Comparison of ENCODE assay signal across 30 cellular contexts in genomic region chr21:9753943-9754342, GRCh38.
"Had no signal": no experiment of that assay in that cellular context is flagged by ENCODE, and none has a peak within 500 bp of the region (broad histone marks: within the 10 kb centered on the region; RNA-seq: fewer than 3 reads in every experiment).

No MANE protein-coding gene starts in this region.

- H3K9me3 ChIP-seq: adrenal gland, body of pancreas, gastrocnemius medialis had no signal

- H3K27me3 ChIP-seq: adrenal gland, body of pancreas, foreskin keratinocyte, gastrocnemius medialis had no signal

- H3K36me3 Mint-ChIP-seq: activated CD4-positive, alpha-beta memory T cell treated with anti-CD3 and anti-CD28 coated beads for 36 hours; activated CD8-positive, alpha-beta memory T cell treated with anti-CD3 and anti-CD28 coated beads, Interleukin-2, amount 10 ng/mL, durations not matched to agents 7 days and 5 days; activated naive CD4-positive, alpha-beta T cell treated with anti-CD3 and anti-CD28 coated beads, Interleukin-2, amount 50 U/mL, for 24 hours; activated naive CD8-positive, alpha-beta T cell treated with anti-CD3 and anti-CD28 coated beads for 36 hours had no signal

- FAIRE-seq: colon had no signal

- DNase-seq: activated CD4-positive, alpha-beta memory T cell treated with anti-CD3 and anti-CD28 coated beads for 36 hours; activated CD4-positive, alpha-beta T cell treated with anti-CD3 and anti-CD28 coated beads for 36 hours; activated CD4-positive, alpha-beta T cell treated with anti-CD3 and anti-CD28 coated beads, Interleukin-2, amount 10 ng/mL, durations not matched to agents 24 days and 14 days; activated CD4-positive, CD25-positive, alpha-beta regulatory T cell; activated CD4-positive, CD25-positive, alpha-beta regulatory T cell treated with anti-CD3 and anti-CD28 coated beads, Interleukin-2, amount 50 U/mL, for 72 hours; activated CD8-positive, alpha-beta memory T cell treated with anti-CD3 and anti-CD28 coated beads, Interleukin-2, amount 10 ng/mL, durations not matched to agents 7 days and 5 days; activated CD8-positive, alpha-beta memory T cell treated with anti-CD3 and anti-CD28 coated beads, Interleukin-2, amount 50 U/mL, for 4 hours; activated CD8-positive, alpha-beta T cell treated with anti-CD3 and anti-CD28 coated beads, Interleukin-2, amount 10 ng/mL, durations not matched to agents 7 days and 5 days; activated effector memory CD4-positive, alpha-beta T cell treated with anti-CD3 and anti-CD28 coated beads, Interleukin-2, amount 50 U/mL, for 16 hours; activated naive CD4-positive, alpha-beta T cell treated with anti-CD3 and anti-CD28 coated beads for 36 hours; activated naive CD8-positive, alpha-beta T cell treated with anti-CD3 and anti-CD28 coated beads for 36 hours; activated naive CD8-positive, alpha-beta T cell treated with anti-CD3 and anti-CD28 coated beads, Interleukin-2, amount 50 U/mL, for 24 hours; activated T-cell treated with anti-CD3 and anti-CD28 coated beads, Interleukin-2, amount 50 U/mL, for 1 hour; activated T-cell treated with anti-CD3 and anti-CD28 coated beads, Interleukin-2, amount 50 U/mL, for 48 hours; amygdala; aorta; body of pancreas; caudate nucleus; effector memory CD4-positive, alpha-beta T cell; endodermal cell; foreskin keratinocyte; gastrocnemius medialis; glutamatergic neuron; T-helper 2 cell had no signal

- H3K36me3 ChIP-seq: adrenal gland, gastrocnemius medialis had no signal

- H3K4me3 ChIP-seq: adrenal gland, body of pancreas, gastrocnemius medialis had no signal

- H3K9me3 Mint-ChIP-seq: activated naive CD4-positive, alpha-beta T cell treated with anti-CD3 and anti-CD28 coated beads, Interleukin-2, amount 50 U/mL, for 24 hours; endodermal cell had no signal

- H3K27ac ChIP-seq: adrenal gland, body of pancreas, foreskin keratinocyte, gastrocnemius medialis had no signal

- H3K4me1 Mint-ChIP-seq: activated CD4-positive, alpha-beta T cell treated with anti-CD3 and anti-CD28 coated beads for 36 hours; activated CD4-positive, alpha-beta T cell treated with anti-CD3 and anti-CD28 coated beads, Interleukin-2, amount 10 ng/mL, durations not matched to agents 24 days and 14 days; activated CD8-positive, alpha-beta memory T cell treated with anti-CD3 and anti-CD28 coated beads, Interleukin-2, amount 10 ng/mL, durations not matched to agents 7 days and 5 days; activated naive CD4-positive, alpha-beta T cell treated with anti-CD3 and anti-CD28 coated beads, Interleukin-2, amount 50 U/mL, for 24 hours; activated naive CD8-positive, alpha-beta T cell treated with anti-CD3 and anti-CD28 coated beads for 36 hours; activated naive CD8-positive, alpha-beta T cell treated with anti-CD3 and anti-CD28 coated beads, Interleukin-2, amount 50 U/mL, for 24 hours; endodermal cell had no signal

- ATAC-seq: activated CD4-positive, alpha-beta T cell treated with anti-CD3 and anti-CD28 coated beads for 36 hours; activated CD8-positive, alpha-beta memory T cell treated with anti-CD3 and anti-CD28 coated beads, Interleukin-2, amount 10 ng/mL, durations not matched to agents 7 days and 5 days; activated CD8-positive, alpha-beta T cell treated with anti-CD3 and anti-CD28 coated beads, Interleukin-2, amount 10 ng/mL, durations not matched to agents 7 days and 5 days; activated naive CD8-positive, alpha-beta T cell treated with anti-CD3 and anti-CD28 coated beads, Interleukin-2, amount 50 U/mL, for 24 hours; body of pancreas; esophagus mucosa; foreskin keratinocyte; gastrocnemius medialis had no signal

- H3K4me3 Mint-ChIP-seq: activated CD4-positive, alpha-beta memory T cell treated with anti-CD3 and anti-CD28 coated beads for 36 hours; activated CD4-positive, alpha-beta T cell treated with anti-CD3 and anti-CD28 coated beads for 36 hours; activated CD4-positive, alpha-beta T cell treated with anti-CD3 and anti-CD28 coated beads, Interleukin-2, amount 10 ng/mL, durations not matched to agents 24 days and 14 days; activated CD8-positive, alpha-beta memory T cell treated with anti-CD3 and anti-CD28 coated beads, Interleukin-2, amount 10 ng/mL, durations not matched to agents 7 days and 5 days; activated CD8-positive, alpha-beta T cell treated with anti-CD3 and anti-CD28 coated beads, Interleukin-2, amount 10 ng/mL, durations not matched to agents 7 days and 5 days; activated naive CD4-positive, alpha-beta T cell treated with anti-CD3 and anti-CD28 coated beads for 36 hours; activated naive CD4-positive, alpha-beta T cell treated with anti-CD3 and anti-CD28 coated beads, Interleukin-2, amount 50 U/mL, for 24 hours; activated naive CD8-positive, alpha-beta T cell treated with anti-CD3 and anti-CD28 coated beads for 36 hours; activated naive CD8-positive, alpha-beta T cell treated with anti-CD3 and anti-CD28 coated beads, Interleukin-2, amount 50 U/mL, for 24 hours; activated T-helper 1 cell treated with anti-CD3 and anti-CD28 coated beads, Interleukin-12 subunit alpha, Interleukin-12 subunit beta, Interleukin-2, Interleukin-4 antibody, amounts not matched to agents 30 ng/mL and 10 ng/mL and 1 ng/mL, durations not matched to agents 14 hours and 24 hours and 36 hours; endodermal cell had no signal

- H3K27me3 Mint-ChIP-seq: activated CD4-positive, alpha-beta memory T cell treated with anti-CD3 and anti-CD28 coated beads for 36 hours; activated CD4-positive, alpha-beta T cell treated with anti-CD3 and anti-CD28 coated beads for 36 hours; activated CD4-positive, alpha-beta T cell treated with anti-CD3 and anti-CD28 coated beads, Interleukin-2, amount 10 ng/mL, durations not matched to agents 24 days and 14 days; activated CD8-positive, alpha-beta memory T cell treated with anti-CD3 and anti-CD28 coated beads, Interleukin-2, amount 10 ng/mL, durations not matched to agents 7 days and 5 days; activated naive CD4-positive, alpha-beta T cell treated with anti-CD3 and anti-CD28 coated beads, Interleukin-2, amount 50 U/mL, for 24 hours; activated naive CD8-positive, alpha-beta T cell treated with anti-CD3 and anti-CD28 coated beads for 36 hours; activated naive CD8-positive, alpha-beta T cell treated with anti-CD3 and anti-CD28 coated beads, Interleukin-2, amount 50 U/mL, for 24 hours had no signal

- H3K4me1 ChIP-seq: adrenal gland, body of pancreas, foreskin keratinocyte, gastrocnemius medialis had no signal

- H3K27ac Mint-ChIP-seq: activated CD4-positive, alpha-beta memory T cell treated with anti-CD3 and anti-CD28 coated beads for 36 hours; activated CD4-positive, alpha-beta T cell treated with anti-CD3 and anti-CD28 coated beads for 36 hours; activated CD4-positive, alpha-beta T cell treated with anti-CD3 and anti-CD28 coated beads, Interleukin-2, amount 10 ng/mL, durations not matched to agents 24 days and 14 days; activated CD8-positive, alpha-beta memory T cell treated with anti-CD3 and anti-CD28 coated beads, Interleukin-2, amount 10 ng/mL, durations not matched to agents 7 days and 5 days; activated CD8-positive, alpha-beta T cell treated with anti-CD3 and anti-CD28 coated beads, Interleukin-2, amount 10 ng/mL, durations not matched to agents 7 days and 5 days; activated naive CD4-positive, alpha-beta T cell treated with anti-CD3 and anti-CD28 coated beads for 36 hours; activated naive CD4-positive, alpha-beta T cell treated with anti-CD3 and anti-CD28 coated beads, Interleukin-2, amount 50 U/mL, for 24 hours; activated naive CD8-positive, alpha-beta T cell treated with anti-CD3 and anti-CD28 coated beads for 36 hours; activated naive CD8-positive, alpha-beta T cell treated with anti-CD3 and anti-CD28 coated beads, Interleukin-2, amount 50 U/mL, for 24 hours; activated T-helper 1 cell treated with anti-CD3 and anti-CD28 coated beads, Interleukin-12 subunit alpha, Interleukin-12 subunit beta, Interleukin-2, Interleukin-4 antibody, amounts not matched to agents 30 ng/mL and 10 ng/mL and 1 ng/mL, durations not matched to agents 14 hours and 24 hours and 36 hours; activated T-helper 2 cell treated with anti-CD3 and anti-CD28 coated beads, Interferon-gamma antibody, Interleukin-2, Interleukin-4, amounts not matched to agents 10 μg/mL and 5 μg/mL and 100 μg/mL, durations not matched to agents 14 hours and 24 hours and 36 hours; endodermal cell had no signal
